ENCODE assay signal across 9 cellular contexts in the genomic region with DNA sequence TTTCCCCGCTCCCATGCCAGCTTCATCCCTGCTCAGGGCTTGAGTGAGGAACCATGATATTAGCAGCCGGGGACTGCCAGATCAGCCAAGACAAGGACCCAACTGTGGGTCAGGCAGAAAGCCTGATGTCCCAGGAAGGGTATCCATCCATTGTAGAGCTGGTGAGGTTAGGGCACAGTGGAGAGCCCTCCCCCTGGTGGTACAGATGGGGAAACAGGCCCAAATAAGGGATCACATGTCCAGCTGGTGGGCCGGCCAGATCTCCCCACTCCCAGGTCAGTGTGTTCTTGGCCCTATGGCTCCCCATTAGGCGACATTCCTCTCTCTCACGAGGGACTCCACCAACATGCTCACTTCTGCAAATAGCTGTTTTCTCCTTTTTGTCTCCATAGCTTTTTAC. TPM values are rescaled to one million over a fixed set of nuclear protein-coding genes. Genes with fewer than 3 reads are reported as not detected.
DNase-seq lines count a peak whose midpoint lies in the region; ATAC-seq, FAIRE-seq and TF ChIP-seq lines count a peak whose summit lies in the region.
"Had no signal": no experiment of that assay in that cellular context is flagged by ENCODE, and none has a peak within 500 bp of the region (broad histone marks: within the 10 kb centered on the region; RNA-seq: fewer than 3 reads in every experiment).

No MANE protein-coding gene starts in this region.

- FAIRE-seq in bronchial epithelial cell (lab: Jason Lieb, UNC): no peak

- H2AFZ ChIP-seq in osteoblast (ENCODE audit: low read length): no peak overlapping the region

- H3K27ac Mint-ChIP-seq in activated naive CD4-positive, alpha-beta T cell treated with anti-CD3 and anti-CD28 coated beads, Interleukin-2, amount 50 U/mL, for 72 hours: peak overlapping the region in 1 of 2 donors; percentile 73

- no peaks in the 10 kb centered on the region for H3K9me3 Mint-ChIP-seq in activated naive CD4-positive, alpha-beta T cell treated with anti-CD3 and anti-CD28 coated beads, Interleukin-2, amount 50 U/mL, for 72 hours

- no peak overlapping the region for H3K27ac ChIP-seq in osteoblast (ENCODE audit: low read depth, low read length)
- H3K27ac ChIP-seq: VCaP had no signal

- no peak overlapping the region for H3K4me3 ChIP-seq in GM12865 (ENCODE audit: low read depth, low read length)
- H3K4me3 ChIP-seq in bronchial epithelial cell (ENCODE audit: low read depth, low read length): no peak overlapping the region
- H3K4me3 ChIP-seq in osteoblast (ENCODE audit: insufficient read depth, low read length): no peak overlapping the region

- H3K4me1 ChIP-seq in osteoblast (ENCODE audit: insufficient read depth, low read length): peaks cover 2% of the 10 kb centered on the region

- H3K36me3 Mint-ChIP-seq in activated naive CD4-positive, alpha-beta T cell treated with anti-CD3 and anti-CD28 coated beads, Interleukin-2, amount 50 U/mL, for 72 hours: no peaks in the 10 kb centered on the region

- no peaks in the 10 kb centered on the region for H4K20me1 ChIP-seq in osteoblast (ENCODE audit: insufficient read depth, low read length)

- ATAC-seq in activated naive CD4-positive, alpha-beta T cell treated with anti-CD3 and anti-CD28 coated beads, Interleukin-2, amount 50 U/mL, for 72 hours: no peak
- ATAC-seq in GM18873 (IDR thresholded peaks at IDR 0.05; ENCODE audit: low FRiP score, unreplicated experiment): no peak

- H3K9me3 ChIP-seq in osteoblast (ENCODE audit: low read depth, low read length): no peaks in the 10 kb centered on the region

- TF ChIP-seq CTCF in GM12865 (IDR thresholded peaks at IDR 0.05; ENCODE audit: insufficient read depth, low read depth, low read length, missing control alignments): peak; percentile 56
- peak; percentile 59 for TF ChIP-seq CTCF in bronchial epithelial cell (IDR thresholded peaks at IDR 0.05; ENCODE audit: insufficient read depth, low read length, severe bottlenecking)
- peak; percentile 73 for TF ChIP-seq CTCF in osteoblast (IDR thresholded peaks at IDR 0.05; ENCODE audit: extremely low read depth, low read depth, low read length)

- no peak overlapping the region for H3K4me2 ChIP-seq in osteoblast (ENCODE audit: insufficient read depth, low read length)

- peak; percentile 32 for DNase-seq in GM12865 (ENCODE audit: low read depth)
- DNase-seq in LHCN-M2 (ENCODE audit: low read depth): peak; percentile 27
- DNase-seq in bronchial epithelial cell (ENCODE audit: low read depth): no peak
- DNase-seq in osteoblast (ENCODE audit: insufficient read length, low spot score, missing footprints): peak; percentile 96
- DNase-seq in activated naive CD4-positive, alpha-beta T cell treated with anti-CD3 and anti-CD28 coated beads, Interleukin-2, amount 50 U/mL, for 72 hours (ENCODE audit: low spot score in 2 of 2): no peak
- DNase-seq in stimulated activated CD4-positive, alpha-beta T cell treated with anti-CD3 and anti-CD28 coated beads, Interleukin-15, amount 100 ng/mL, for 24 hours: no peak
- no peak for DNase-seq in effector CD8-positive, alpha-beta T cell (lab: John Stamatoyannopoulos, UW)

- H3K79me2 ChIP-seq in osteoblast (ENCODE audit: insufficient read depth, low read length): no peaks in the 10 kb centered on the region

- H3K36me3 ChIP-seq in bronchial epithelial cell (ENCODE audit: control insufficient read depth, insufficient read depth, low read length) (no peaks in the 10 kb centered on the region), osteoblast (ENCODE audit: insufficient read depth, low read length) (no peaks in the 10 kb centered on the region)

- H3K27me3 ChIP-seq in bronchial epithelial cell (ENCODE audit: control insufficient read depth, insufficient read depth, low read length): no peaks in the 10 kb centered on the region
- H3K27me3 ChIP-seq in osteoblast (ENCODE audit: insufficient read depth, low read length): no peaks in the 10 kb centered on the region

RNA-seq across cellular contexts. Expression of a gene that starts 9.0 kb away (rescaled TPM):
- total RNA-seq in LHCN-M2 (2014; rRNA removed) (not detected in 2 replicates), bronchial epithelial cell (not detected in 2 replicates), osteoblast (0.29 and 0.36 TPM in 2 replicates)
- polyA plus RNA-seq in LHCN-M2 (2012): not detected
- not detected for total RNA-seq in activated naive CD4-positive, alpha-beta T cell treated with anti-CD3 and anti-CD28 coated beads, Interleukin-2, amount 50 U/mL, for 72 hours

RNA-seq across cellular contexts. Expression of a gene that starts 14.3 kb away (rescaled TPM):
- total RNA-seq in LHCN-M2 (2014; rRNA removed) (not detected in 2 replicates), bronchial epithelial cell (not detected in 2 replicates), osteoblast (under 0.01 TPM in 1 of 2 replicates, not detected in the other)
- polyA plus RNA-seq in LHCN-M2 (2012): not detected
- not detected for total RNA-seq in activated naive CD4-positive, alpha-beta T cell treated with anti-CD3 and anti-CD28 coated beads, Interleukin-2, amount 50 U/mL, for 72 hours

RNA-seq across cellular contexts. Expression of a gene that starts 19.9 kb away (rescaled TPM):
- total RNA-seq in LHCN-M2 (2014; rRNA removed): 7.9 and 8.7 TPM in 2 replicates
- 27.1 TPM for polyA plus RNA-seq in LHCN-M2 (2012)
- total RNA-seq in bronchial epithelial cell: 0.26 and 1.6 TPM in 2 replicates
- total RNA-seq in osteoblast: 531 and 567 TPM in 2 replicates
- under 1 TPM; 0.64 to 0.89 TPM for total RNA-seq in activated naive CD4-positive, alpha-beta T cell treated with anti-CD3 and anti-CD28 coated beads, Interleukin-2, amount 50 U/mL, for 72 hours

Comparison
In these comparisons a context has a peak if more than half of its experiments do, and no peak if none do; other contexts are left out.
1. DNase-seq: peak in GM12865 (single experiment), LHCN-M2 (single experiment) and osteoblast (single experiment); none in bronchial epithelial cell (single experiment), activated naive CD4-positive, alpha-beta T cell treated with anti-CD3 and anti-CD28 coated beads, Interleukin-2, amount 50 U/mL, for 72 hours (0 of 2), stimulated activated CD4-positive, alpha-beta T cell treated with anti-CD3 and anti-CD28 coated beads, Interleukin-15, amount 100 ng/mL, for 24 hours (single experiment) and effector CD8-positive, alpha-beta T cell (single experiment).
2. RNA of a gene that starts 19.9 kb away (total RNA-seq): 531 to 567 TPM in osteoblast; 7.9 to 8.7 TPM in LHCN-M2, 0.26 to 1.6 TPM in bronchial epithelial cell and 0.64 to 0.89 TPM in activated naive CD4-positive, alpha-beta T cell treated with anti-CD3 and anti-CD28 coated beads, Interleukin-2, amount 50 U/mL, for 72 hours; every median in the first group is over 10 times any median in the second.
3. Peak in every context shown above with its lines, with median percentiles within 50 percentile points of each other: CTCF ChIP-seq.